27 cellular contexts compared by ENCODE assay signal in the genomic region with DNA sequence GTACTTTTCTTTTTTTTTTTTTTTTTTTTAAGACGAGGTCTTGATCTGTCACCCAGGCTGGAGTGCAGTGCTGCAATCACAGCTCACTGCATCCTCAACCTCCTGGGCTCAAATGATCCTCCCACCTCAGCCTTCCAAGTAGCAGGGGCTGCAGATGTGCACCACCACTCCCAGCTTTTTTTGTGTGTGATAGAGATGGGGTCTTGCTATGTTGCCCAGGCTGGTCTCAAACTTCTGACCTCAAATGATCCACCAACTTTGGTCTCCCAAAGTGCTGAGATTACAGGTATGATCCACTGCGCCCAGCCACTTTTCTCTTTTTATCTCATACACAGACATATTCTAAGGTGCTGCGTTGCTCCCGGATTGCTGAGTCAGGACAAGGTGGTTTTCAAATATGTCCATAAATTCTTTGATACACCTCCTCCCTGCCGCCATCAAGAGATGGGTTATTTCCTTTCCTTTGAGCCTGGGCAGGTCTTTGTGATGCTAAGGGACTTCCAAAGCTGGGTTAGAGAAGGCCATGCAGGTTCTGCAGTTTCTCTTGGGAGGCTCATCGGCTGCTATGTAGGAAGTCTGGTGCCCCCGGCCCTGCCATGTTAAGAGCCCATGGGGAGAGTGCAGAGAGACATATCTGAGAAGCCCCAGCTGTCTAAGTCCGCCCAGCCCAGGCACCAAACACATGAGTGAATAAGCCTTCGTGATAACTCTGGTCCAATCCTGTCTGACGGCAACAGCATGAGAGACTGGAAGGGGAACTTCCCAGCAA.
"Had no signal": no experiment of that assay in that cellular context is flagged by ENCODE, and none has a peak within 500 bp of the region (broad histone marks: within the 10 kb centered on the region; RNA-seq: fewer than 3 reads in every experiment).

No MANE protein-coding gene starts in this region.

- H3K4me1 Mint-ChIP-seq: endodermal cell, immature natural killer cell had no signal

- H3K4me3 Mint-ChIP-seq: dendritic cell treated with granulocyte-macrophage colony-stimulating factor and Interleukin-4, amounts not matched to agents 40 ng/mL and 50 ng/mL, for 4 days; effector memory CD8-positive, alpha-beta T cell; endodermal cell; immature natural killer cell; mesothelial cell of epicardium had no signal

- H3K36me3 Mint-ChIP-seq: immature natural killer cell had no signal

- FAIRE-seq: endometrium, keratinocyte had no signal

- H3K9me3 Mint-ChIP-seq: dendritic cell treated with granulocyte-macrophage colony-stimulating factor and Interleukin-4, amounts not matched to agents 40 ng/mL and 50 ng/mL, for 4 days; effector memory CD8-positive, alpha-beta T cell; endodermal cell; immature natural killer cell; mesothelial cell of epicardium had no signal

- ATAC-seq: effector memory CD8-positive, alpha-beta T cell; esophagus mucosa; gastrocnemius medialis; heart right ventricle; left cardiac atrium; left lung; left ventricle myocardium superior; lower lobe of right lung; mucosa of descending colon had no signal

- H3K27ac ChIP-seq: colonic mucosa, epithelial cell of prostate, esophagus squamous epithelium, gastrocnemius medialis, heart right ventricle, left lung, lower lobe of right lung had no signal

- DNase-seq: colonic mucosa; cortex of kidney; effector CD8-positive, alpha-beta T cell; effector memory CD8-positive, alpha-beta T cell; endodermal cell; erythroblast; esophagus squamous epithelium; foreskin fibroblast; foreskin melanocyte; gastrocnemius medialis; glutamatergic neuron; head of caudate nucleus; heart right ventricle; hippocampal formation; immature natural killer cell; left cardiac atrium; left lung; left ventricle myocardium superior; lower lobe of right lung; mesenchymal stem cell; mucosa of descending colon had no signal

- H3K36me3 ChIP-seq: colonic mucosa, esophagus squamous epithelium, gastrocnemius medialis, left lung had no signal

- H3K4me1 ChIP-seq: colonic mucosa, esophagus squamous epithelium, gastrocnemius medialis, heart right ventricle, left lung, lower lobe of right lung had no signal

- H3K27me3 ChIP-seq: colonic mucosa, esophagus squamous epithelium, gastrocnemius medialis, heart right ventricle, left lung had no signal

- H3K4me3 ChIP-seq: colonic mucosa, esophagus squamous epithelium, gastrocnemius medialis, heart right ventricle, left lung, lower lobe of right lung, mucosa of descending colon had no signal

- H3K27ac Mint-ChIP-seq: dendritic cell treated with granulocyte-macrophage colony-stimulating factor and Interleukin-4, amounts not matched to agents 40 ng/mL and 50 ng/mL, for 4 days; effector memory CD8-positive, alpha-beta T cell; endodermal cell; immature natural killer cell had no signal

- H3K9me3 ChIP-seq: colonic mucosa, esophagus squamous epithelium, gastrocnemius medialis, heart right ventricle, left lung, lower lobe of right lung, mucosa of descending colon had no signal
